8 cellular contexts compared by ENCODE assay signal in the genomic region with DNA sequence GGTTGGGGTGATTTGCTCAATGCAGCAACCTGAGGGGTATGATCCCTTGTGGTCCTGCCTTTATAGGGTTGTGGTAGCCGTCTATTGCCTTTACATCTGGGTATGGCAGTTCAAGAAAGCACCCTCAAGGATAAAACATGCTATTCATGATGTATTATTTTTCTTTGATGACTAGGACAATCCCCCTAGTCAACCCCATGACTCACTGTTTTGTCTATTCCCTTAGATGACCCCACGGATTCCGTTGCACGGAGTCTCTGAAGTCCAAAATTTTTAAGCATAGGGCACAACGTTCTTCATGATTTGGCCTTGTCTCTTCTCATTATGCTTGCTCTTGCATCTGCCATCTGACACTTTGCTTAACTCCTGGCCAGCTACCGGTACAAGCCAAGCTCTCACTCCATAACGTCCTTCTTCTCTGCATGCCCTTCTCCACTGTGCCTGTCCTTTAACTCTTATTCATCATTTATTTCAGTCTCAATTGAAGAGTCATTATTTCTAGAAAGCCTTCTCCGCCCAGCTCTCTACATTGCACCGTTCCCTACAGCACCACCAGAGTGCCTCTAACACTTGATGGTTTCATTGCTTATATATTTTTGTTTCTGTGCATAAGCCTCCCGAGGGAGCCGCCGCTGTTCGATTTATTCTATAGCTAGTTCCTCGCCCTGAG. TPM values are rescaled to one million over a fixed set of nuclear protein-coding genes. Genes with fewer than 3 reads are reported as not detected.
DNase-seq lines count a peak whose midpoint lies in the region; ATAC-seq and TF ChIP-seq lines count a peak whose summit lies in the region.

No MANE protein-coding gene starts in this region.

- H3K27me3 ChIP-seq in Caco-2 (replicated peaks; ENCODE audit: control insufficient read depth, insufficient read depth, low read length) (no peaks in the 10 kb centered on the region), dorsolateral prefrontal cortex (peaks cover 0 to 6% (median 0%) of the 10 kb centered on the region in 45 donors), neural progenitor cell (peaks cover 8% of the 10 kb centered on the region), H7 (ENCODE audit: control insufficient read depth, insufficient read depth, low read length) (peaks cover 11% of the 10 kb centered on the region)

- H3K9me3 Mint-ChIP-seq in Caco-2 (ENCODE audit: unreplicated experiment) (no peaks in the 10 kb centered on the region), neural progenitor cell (no peaks in the 10 kb centered on the region)

- H3K27ac ChIP-seq in dorsolateral prefrontal cortex (peak overlapping the region in 53 of 59 donors; percentile 44 to 95 (median 86)), neural progenitor cell (no peak overlapping the region)

- peak overlapping the region; percentile 84 for H3K4me2 ChIP-seq in neural progenitor cell

- intact Hi-C loops in Caco-2 (cut with micrococcal nuclease; ENCODE audit: unreplicated experiment) = loop anchor here (1.0 to 5.0 kb wide), 2 partner anchors 12 to 188 kb away; no protein-coding TSS in a partner anchor
- intact Hi-C loops in dorsolateral prefrontal cortex (cut with DNase I) = loop anchor here in 1 of 2 donors (10.0 kb wide), 1 partner anchor 79 kb away; a partner anchor contains a TSS

- H3K4me1 ChIP-seq in Caco-2 = peaks cover 25% of the 10 kb centered on the region
- peaks cover 15% of the 10 kb centered on the region for H3K4me1 ChIP-seq in neural progenitor cell

- H3K4me1 Mint-ChIP-seq in Caco-2 (ENCODE audit: low read depth, unreplicated experiment) = peaks cover 19% of the 10 kb centered on the region
- peaks cover 27% of the 10 kb centered on the region for H3K4me1 Mint-ChIP-seq in neural progenitor cell

- DNase-seq in Caco-2 = no peak
- DNase-seq in NB4 (ENCODE audit: low read depth) = no peak
- DNase-seq in dorsolateral prefrontal cortex = peak in 1 of 10 donors; percentile 31
- no peak for DNase-seq in neural progenitor cell (ENCODE audit: low spot score)
- no peak for DNase-seq in stimulated activated CD4-positive, alpha-beta T cell treated with anti-CD3 and anti-CD28 coated beads, Interleukin-12 subunit alpha, Interleukin-12 subunit beta, amount 100 ng/mL, for 4 hours
- no peak for DNase-seq in H7
- DNase-seq in NCI-H187 (lab: John Stamatoyannopoulos, UW) = no peak

- H3K27me3 Mint-ChIP-seq in Caco-2 (ENCODE audit: insufficient read depth, unreplicated experiment) (no peaks in the 10 kb centered on the region), neural progenitor cell (ENCODE audit: insufficient read depth, low read depth) (no peaks in the 10 kb centered on the region)

- H3K36me3 ChIP-seq in Caco-2 (ENCODE audit: control insufficient read depth, insufficient read depth, low read length) (no peaks in the 10 kb centered on the region), neural progenitor cell (no peaks in the 10 kb centered on the region), H7 (replicated peaks; ENCODE audit: control insufficient read depth, insufficient read depth, low read length) (no peaks in the 10 kb centered on the region)

- H3K27ac Mint-ChIP-seq in Caco-2 (ENCODE audit: unreplicated experiment) = peak overlapping the region; percentile 72
- H3K27ac Mint-ChIP-seq in neural progenitor cell = peak overlapping the region; percentile 43

- no peaks in the 10 kb centered on the region for H4K20me1 ChIP-seq in neural progenitor cell (ENCODE audit: low read depth)

- TF ChIP-seq CTCF in Caco-2 (IDR thresholded peaks at IDR 0.05; ENCODE audit: insufficient read depth in 1 of 2, low read depth in 1 of 2, low read length in 1 of 2, severe bottlenecking in 1 of 2, unreplicated experiment in 1 of 2) (no peak), NB4 (IDR thresholded peaks at IDR 0.05; ENCODE audit: low read depth, low read length) (no peak), dorsolateral prefrontal cortex (IDR thresholded peaks at IDR 0.05 in 54 of 56, conservative IDR thresholded peaks at IDR 0.05 in 2 of 56; ENCODE audit: low read depth in 1 of 56, partially characterized antibody in 56 of 56) (peak in 1 of 56 donors; percentile 7), neural progenitor cell (IDR thresholded peaks at IDR 0.05) (no peak)

- H3K9ac ChIP-seq in neural progenitor cell = no peak overlapping the region

- H3K4me3 Mint-ChIP-seq in Caco-2 (ENCODE audit: unreplicated experiment) (peak overlapping the region; percentile 97), neural progenitor cell (peak overlapping the region; percentile 88)

- H2AFZ ChIP-seq in neural progenitor cell (replicated peaks) = peak overlapping the region; percentile 79

- H3K9me3 ChIP-seq in Caco-2 = no peaks in the 10 kb centered on the region
- no peaks in the 10 kb centered on the region for H3K9me3 ChIP-seq in neural progenitor cell (ENCODE audit: low read depth)

- H3K4me3 ChIP-seq in Caco-2 (ENCODE audit: low read depth, low read length) = peak overlapping the region; percentile 55
- H3K4me3 ChIP-seq in NB4 (ENCODE audit: low read depth, low read length) = peak overlapping the region; percentile 67
- peak overlapping the region; percentile 65 to 99 (median 90) for H3K4me3 ChIP-seq in dorsolateral prefrontal cortex
- peak overlapping the region; percentile 75 for H3K4me3 ChIP-seq in neural progenitor cell
- H3K4me3 ChIP-seq in H7 (ENCODE audit: insufficient read depth, low read depth, low read length) = no peak overlapping the region

- no peak for TF ChIP-seq POLR2A in NB4 (IDR thresholded peaks at IDR 0.05; ENCODE audit: extremely low read depth, insufficient read length)

- ATAC-seq in GM18520 (IDR thresholded peaks at IDR 0.05; ENCODE audit: unreplicated experiment) = no peak

- CTCF ChIA-PET in Caco-2 (lab: Charles Lee) = no interaction called here

- no TSS peak for BruUV-seq in Caco-2 (replicated peaks; lab: Mats Ljungman, UMichigan)

- peaks cover 6% of the 10 kb centered on the region for H3K36me3 Mint-ChIP-seq in Caco-2 (ENCODE audit: insufficient read depth, unreplicated experiment)
- peaks cover under 1% of the 10 kb centered on the region for H3K36me3 Mint-ChIP-seq in neural progenitor cell

- H3F3A ChIP-seq in neural progenitor cell (ENCODE audit: low read depth) = peaks cover 17% of the 10 kb centered on the region

- POLR2A ChIA-PET in Caco-2 (lab: Charles Lee) = no interaction called here

- H3K79me2 ChIP-seq in neural progenitor cell (ENCODE audit: low read depth) = peaks cover 36% of the 10 kb centered on the region

RNA-seq across cellular contexts. Expression of a gene that starts 0.8 kb away (rescaled TPM):
- total RNA-seq in Caco-2 (2022) = 6.6 and 7.1 TPM in 2 replicates
- 10 to 100 TPM in 11 of 120 experiments, 1 to 10 TPM in 109; 2.7 to 12.2 (median 6.9) TPM for total RNA-seq in dorsolateral prefrontal cortex
- total RNA-seq in neural progenitor cell (ENCODE audit: low replicate concordance) = 6.5 and 9.2 TPM in 2 replicates
- 4.0 and 4.8 TPM in 2 replicates for total RNA-seq in H7 (2014; rRNA removed; shearing (Covaris generic))
